In the genomic region with DNA sequence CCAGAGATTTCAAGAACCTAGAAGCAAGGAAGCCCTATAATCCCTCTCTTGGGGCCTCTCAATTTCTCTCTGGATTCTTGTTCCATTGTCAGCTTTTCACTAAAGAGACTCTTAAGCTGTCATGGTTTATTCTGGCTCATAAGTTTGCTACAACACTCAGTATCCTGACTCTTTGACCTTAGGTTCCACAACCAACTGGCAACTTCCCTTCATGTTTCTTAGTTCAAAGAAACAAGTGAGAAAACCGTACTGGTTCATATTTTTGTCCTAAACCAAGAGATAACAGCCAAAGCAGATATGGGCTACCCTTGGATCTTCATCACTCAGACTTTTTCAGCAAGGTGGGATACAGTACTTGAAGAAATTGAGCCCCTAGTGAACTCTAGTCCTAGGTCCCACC, we compare ENCODE assay signal across 17 cellular contexts.
A peak's percentile ranks its signal among the peaks of the same experiment; 100 is the strongest.
DNase-seq lines count a peak whose midpoint lies in the region; ATAC-seq, FAIRE-seq and TF ChIP-seq lines count a peak whose summit lies in the region.
"Had no signal": no experiment of that assay in that cellular context is flagged by ENCODE, and none has a peak within 500 bp of the region (broad histone marks: within the 10 kb centered on the region; RNA-seq: fewer than 3 reads in every experiment).

No MANE protein-coding gene starts in this region.

- peak overlapping the region; percentile 55 for H3K4me3 Mint-ChIP-seq in activated naive CD4-positive, alpha-beta T cell treated with anti-CD3 and anti-CD28 coated beads, Interleukin-2, amount 50 U/mL, for 24 hours
- H3K4me3 Mint-ChIP-seq in activated naive CD4-positive, alpha-beta T cell treated with anti-CD3 and anti-CD28 coated beads for 36 hours: no peak overlapping the region
- peak overlapping the region; percentile 64 for H3K4me3 Mint-ChIP-seq in activated T-helper 17 cell treated with anti-CD3 and anti-CD28 coated beads, Interleukin-2, amount 50 U/mL, for 72 hours
- no peak overlapping the region for H3K4me3 Mint-ChIP-seq in H9
- H3K4me3 Mint-ChIP-seq: stimulated activated memory B cell treated with anti-CD40 and anti-IgM and Interleukin-4, amounts not matched to agents 10 μg/mL and 1 μg/mL and 100 μg/mL, for 72 hours had no signal

- no peaks in the 10 kb centered on the region for H3K9me3 Mint-ChIP-seq in activated naive CD4-positive, alpha-beta T cell treated with anti-CD3 and anti-CD28 coated beads, Interleukin-2, amount 50 U/mL, for 24 hours
- H3K9me3 Mint-ChIP-seq in activated naive CD4-positive, alpha-beta T cell treated with anti-CD3 and anti-CD28 coated beads for 36 hours: no peaks in the 10 kb centered on the region
- H3K9me3 Mint-ChIP-seq in activated T-helper 17 cell treated with anti-CD3 and anti-CD28 coated beads, Interleukin-2, amount 50 U/mL, for 72 hours: no peaks in the 10 kb centered on the region
- no peaks in the 10 kb centered on the region for H3K9me3 Mint-ChIP-seq in H9

- no peak for ATAC-seq in activated T-helper 17 cell treated with anti-CD3 and anti-CD28 coated beads, Interleukin-2, amount 50 U/mL, for 72 hours (replicated peaks)
- ATAC-seq in HepG2 (no peak), HG03159 (IDR thresholded peaks at IDR 0.05; ENCODE audit: unreplicated experiment) (no peak)

- no peaks in the 10 kb centered on the region for H3K27me3 ChIP-seq in H9 (ENCODE audit: insufficient read depth, low read length)
- H3K27me3 ChIP-seq in HepG2 (ENCODE audit: control insufficient read depth in 1 of 2, insufficient read depth in 2 of 2, low read length in 2 of 2): no peaks in the 10 kb centered on the region

- no peaks in the 10 kb centered on the region for H3K23me2 ChIP-seq in H9 (ENCODE audit: insufficient read length, low read depth, low read length, poor library complexity, severe bottlenecking)

- H3K56ac ChIP-seq in H9 (ENCODE audit: insufficient read length, low read depth, low read length): no peak overlapping the region

- no peak overlapping the region for H4K5ac ChIP-seq in H9 (ENCODE audit: insufficient read length, low read depth, low read length)

- no peaks in the 10 kb centered on the region for H3K36me3 ChIP-seq in HepG2 (replicated peaks in 1 of 2; ENCODE audit: control insufficient read depth in 1 of 2, insufficient read depth in 2 of 2, low read length in 2 of 2)
- H3K36me3 ChIP-seq: left ventricle myocardium inferior had no signal

- no peak for TF ChIP-seq CTCF in H9 (conservative IDR thresholded peaks at IDR 0.05)
- no peak for TF ChIP-seq CTCF in HepG2 (CRISPR knock-in tag; IDR thresholded peaks at IDR 0.05)

- H3K27ac Mint-ChIP-seq in activated naive CD4-positive, alpha-beta T cell treated with anti-CD3 and anti-CD28 coated beads, Interleukin-2, amount 50 U/mL, for 24 hours: peak overlapping the region; percentile 72
- H3K27ac Mint-ChIP-seq in activated naive CD4-positive, alpha-beta T cell treated with anti-CD3 and anti-CD28 coated beads for 36 hours: no peak overlapping the region
- peak overlapping the region; percentile 95 for H3K27ac Mint-ChIP-seq in activated T-helper 17 cell treated with anti-CD3 and anti-CD28 coated beads, Interleukin-2, amount 50 U/mL, for 72 hours
- H3K27ac Mint-ChIP-seq in H9: no peak overlapping the region

- POLR2A ChIA-PET in HepG2 (lab: Yijun Ruan, JAX): no interaction called here

- no peak overlapping the region for H3T11ph ChIP-seq in H9 (ENCODE audit: low read length)

- no peaks in the 10 kb centered on the region for H3K27me3 Mint-ChIP-seq in activated naive CD4-positive, alpha-beta T cell treated with anti-CD3 and anti-CD28 coated beads, Interleukin-2, amount 50 U/mL, for 24 hours
- no peaks in the 10 kb centered on the region for H3K27me3 Mint-ChIP-seq in activated naive CD4-positive, alpha-beta T cell treated with anti-CD3 and anti-CD28 coated beads for 36 hours (ENCODE audit: low read depth)
- H3K27me3 Mint-ChIP-seq in activated T-helper 17 cell treated with anti-CD3 and anti-CD28 coated beads, Interleukin-2, amount 50 U/mL, for 72 hours: no peaks in the 10 kb centered on the region
- no peaks in the 10 kb centered on the region for H3K27me3 Mint-ChIP-seq in H9 (ENCODE audit: low read depth)
- H3K27me3 Mint-ChIP-seq: stimulated activated memory B cell treated with anti-CD40 and anti-IgM and Interleukin-4, amounts not matched to agents 10 μg/mL and 1 μg/mL and 100 μg/mL, for 72 hours had no signal

- no TSS peak for BruUV-seq in HepG2 (replicated peaks; lab: Mats Ljungman, UMichigan)

- H2BK12ac ChIP-seq in H9 (ENCODE audit: insufficient read length, low read depth, low read length): no peak overlapping the region

- H3K9ac ChIP-seq in H9 (ENCODE audit: extremely low read depth, insufficient read length, low read length) (no peak overlapping the region), HepG2 (ENCODE audit: insufficient read depth, low read depth, low read length) (no peak overlapping the region)

- H3K27ac ChIP-seq in H9 (ENCODE audit: insufficient read length, low read depth, low read length) (no peak overlapping the region), HepG2 (ENCODE audit: extremely low read length, insufficient read depth, low read length) (no peak overlapping the region)
- H3K27ac ChIP-seq: left ventricle myocardium inferior had no signal

- WGBS in H9 (ENCODE audit: extremely low coverage, insufficient read length, low lambda C conversion rate): no CpG with 5 or more reads among the region's 1 CpG
- WGBS in HepG2 (ENCODE audit: low lambda C conversion rate): 0% methylated on average over 1 of the region's 1 CpG

- no peak for TF ChIP-seq POLR2A in HepG2 (IDR thresholded peaks at IDR 0.05; ENCODE audit: insufficient read depth in 1 of 2, low read depth in 2 of 2, low read length in 2 of 2)

- TF ChIP-seq EP300 in HepG2 (IDR thresholded peaks at IDR 0.05; ENCODE audit: low read depth in 2 of 2, low read length in 2 of 2) (no peak), HepG2 (CRISPR knock-in tag; IDR thresholded peaks at IDR 0.05; ENCODE audit: borderline replicate concordance) (no peak)

- no peak overlapping the region for H3K14ac ChIP-seq in H9 (ENCODE audit: insufficient read depth, low read length)

- H4K20me1 ChIP-seq in H9 (ENCODE audit: control insufficient read depth, insufficient read depth, insufficient read length): no peaks in the 10 kb centered on the region
- no peaks in the 10 kb centered on the region for H4K20me1 ChIP-seq in HepG2 (ENCODE audit: insufficient read depth, low read length)

- in situ Hi-C loops in HepG2 (cut with HindIII; ENCODE audit: extremely low pct_ligation_motif_present, low pct_unique_long_range_greater_than_20kb): no loop called here

- CTCF ChIA-PET in activated naive CD4-positive, alpha-beta T cell treated with anti-CD3 and anti-CD28 coated beads for 36 hours (lab: Charles Lee): interaction anchor here (1.0 kb wide), 1 partner anchor 93 kb away, joined by 4 read pairs; no protein-coding TSS in a partner anchor
- CTCF ChIA-PET in HepG2 (lab: Yijun Ruan, JAX; ENCODE audit: low intra/inter-chr PET ratio, low total read pairs): no interaction called here

- H3K79me2 ChIP-seq in H9 (ENCODE audit: insufficient read depth, low read length) (no peaks in the 10 kb centered on the region), HepG2 (ENCODE audit: insufficient read depth, low read length) (no peaks in the 10 kb centered on the region)

- no peak for DNase-seq in activated naive CD4-positive, alpha-beta T cell treated with anti-CD3 and anti-CD28 coated beads for 36 hours
- DNase-seq in MV-4-11 (lab: John Stamatoyannopoulos, UW) (peak; percentile 76), H9 (no peak), T1000 (lab: John Stamatoyannopoulos, UW) (no peak), HepG2 (ENCODE audit: low spot score) (no peak)
- DNase-seq: Karpas-422, left ventricle myocardium inferior, NCI-H187, NCI-H510A treated with DMSO at 0.1 percent for 48 hours, posterior cingulate gyrus had no signal

- no peak overlapping the region for H3K18ac ChIP-seq in H9 (ENCODE audit: insufficient read length, low read depth, low read length)

- no peak overlapping the region for H4K91ac ChIP-seq in H9 (ENCODE audit: insufficient read length, low read depth, low read length)

- H3K79me1 ChIP-seq in H9 (ENCODE audit: insufficient read depth, low read depth, low read length, poor library complexity, severe bottlenecking): no peaks in the 10 kb centered on the region

- H3K4ac ChIP-seq in H9 (ENCODE audit: low read depth, low read length): no peak overlapping the region

- no peak overlapping the region for H4K8ac ChIP-seq in H9 (replicated peaks; ENCODE audit: insufficient read length, low read depth, low read length)

- no peaks in the 10 kb centered on the region for H3K4me1 ChIP-seq in H9 (ENCODE audit: insufficient read depth, low read length)
- no peaks in the 10 kb centered on the region for H3K4me1 ChIP-seq in HepG2 (ENCODE audit: insufficient read depth, low read length)
- H3K4me1 ChIP-seq: left ventricle myocardium inferior had no signal

- H2BK15ac ChIP-seq in H9 (ENCODE audit: low read depth, low read length): no peak overlapping the region

- H2AFZ ChIP-seq in H9 (ENCODE audit: low read length) (no peak overlapping the region), HepG2 (ENCODE audit: low read length) (no peak overlapping the region)

- FAIRE-seq in HepG2 (lab: Jason Lieb, UNC): no peak
- FAIRE-seq: astrocyte, D721Med, urothelium cell line had no signal

- H2AK5ac ChIP-seq in H9 (ENCODE audit: insufficient read length, low read length): no peak overlapping the region

- H2BK20ac ChIP-seq in H9 (ENCODE audit: low read depth, low read length, poor library complexity, severe bottlenecking): no peak overlapping the region

- no peak overlapping the region for H3K23ac ChIP-seq in H9 (ENCODE audit: insufficient read length, low read depth, low read length)

- no peak overlapping the region for H2BK120ac ChIP-seq in H9 (ENCODE audit: low read depth, low read length, poor library complexity, severe bottlenecking)

- peaks cover 82% of the 10 kb centered on the region for H3K4me1 Mint-ChIP-seq in activated naive CD4-positive, alpha-beta T cell treated with anti-CD3 and anti-CD28 coated beads, Interleukin-2, amount 50 U/mL, for 24 hours
- H3K4me1 Mint-ChIP-seq in activated naive CD4-positive, alpha-beta T cell treated with anti-CD3 and anti-CD28 coated beads for 36 hours (ENCODE audit: low read depth): peaks cover 67% of the 10 kb centered on the region
- H3K4me1 Mint-ChIP-seq in activated T-helper 17 cell treated with anti-CD3 and anti-CD28 coated beads, Interleukin-2, amount 50 U/mL, for 72 hours: peaks cover 29% of the 10 kb centered on the region
- no peaks in the 10 kb centered on the region for H3K4me1 Mint-ChIP-seq in H9

- H2BK5ac ChIP-seq in H9 (ENCODE audit: insufficient read length, low read length): no peak overlapping the region

- no peak overlapping the region for H3K4me2 ChIP-seq in H9 (ENCODE audit: insufficient read depth, insufficient read length, low read length)
- no peak overlapping the region for H3K4me2 ChIP-seq in HepG2 (ENCODE audit: low read depth, low read length)

- H3K9me3 ChIP-seq in H9 (ENCODE audit: control insufficient read depth, low read depth, low read length): no peaks in the 10 kb centered on the region
- H3K9me3 ChIP-seq in HepG2 (ENCODE audit: low read length): no peaks in the 10 kb centered on the region
- H3K9me3 ChIP-seq: left ventricle myocardium inferior had no signal

- no peak for TF ChIP-seq RAD21 in HepG2 (CRISPR knock-in tag; IDR thresholded peaks at IDR 0.05)

- peaks cover 2% of the 10 kb centered on the region for H3K36me3 Mint-ChIP-seq in activated naive CD4-positive, alpha-beta T cell treated with anti-CD3 and anti-CD28 coated beads, Interleukin-2, amount 50 U/mL, for 24 hours
- no peaks in the 10 kb centered on the region for H3K36me3 Mint-ChIP-seq in activated naive CD4-positive, alpha-beta T cell treated with anti-CD3 and anti-CD28 coated beads for 36 hours (ENCODE audit: low read depth)
- H3K36me3 Mint-ChIP-seq in activated T-helper 17 cell treated with anti-CD3 and anti-CD28 coated beads, Interleukin-2, amount 50 U/mL, for 72 hours (ENCODE audit: low read depth): peaks cover 7% of the 10 kb centered on the region
- no peaks in the 10 kb centered on the region for H3K36me3 Mint-ChIP-seq in H9 (ENCODE audit: insufficient read depth in 1 of 3, low read depth in 3 of 3)
- H3K36me3 Mint-ChIP-seq: stimulated activated memory B cell treated with anti-CD40 and anti-IgM and Interleukin-4, amounts not matched to agents 10 μg/mL and 1 μg/mL and 100 μg/mL, for 72 hours had no signal

- H3K4me3 ChIP-seq in HepG2 (replicated peaks in 1 of 3; ENCODE audit: insufficient read depth in 1 of 3, low read depth in 2 of 3, low read length in 3 of 3): no peak overlapping the region
- H3K4me3 ChIP-seq: left ventricle myocardium inferior had no signal

- intact Hi-C loops in activated naive CD4-positive, alpha-beta T cell treated with anti-CD3 and anti-CD28 coated beads for 36 hours (cut with micrococcal nuclease): loop anchor here (1.0 to 10.0 kb wide), 12 partner anchors 32 to 1627 kb away; no protein-coding TSS in a partner anchor
- intact Hi-C loops in HepG2 (cut with micrococcal nuclease; ENCODE audit: unreplicated experiment): no loop called here

Comparison
In these comparisons a context has a peak if more than half of its experiments do, and no peak if none do; other contexts are left out.
1. H3K27ac Mint-ChIP-seq: peak in activated naive CD4-positive, alpha-beta T cell treated with anti-CD3 and anti-CD28 coated beads, Interleukin-2, amount 50 U/mL, for 24 hours (single experiment) and activated T-helper 17 cell treated with anti-CD3 and anti-CD28 coated beads, Interleukin-2, amount 50 U/mL, for 72 hours (single experiment); none in activated naive CD4-positive, alpha-beta T cell treated with anti-CD3 and anti-CD28 coated beads for 36 hours (single experiment) and H9 (0 of 3).
2. H3K4me3 Mint-ChIP-seq: peak in activated naive CD4-positive, alpha-beta T cell treated with anti-CD3 and anti-CD28 coated beads, Interleukin-2, amount 50 U/mL, for 24 hours (single experiment) and activated T-helper 17 cell treated with anti-CD3 and anti-CD28 coated beads, Interleukin-2, amount 50 U/mL, for 72 hours (single experiment); none in activated naive CD4-positive, alpha-beta T cell treated with anti-CD3 and anti-CD28 coated beads for 36 hours (single experiment) and H9 (0 of 2).